In genomic region chr19:35748106-35749020, GRCh38 we compare ENCODE assay signal across 1 cellular context.
TF ChIP-seq lines count a peak whose summit lies in the region.

A gene with protein sequence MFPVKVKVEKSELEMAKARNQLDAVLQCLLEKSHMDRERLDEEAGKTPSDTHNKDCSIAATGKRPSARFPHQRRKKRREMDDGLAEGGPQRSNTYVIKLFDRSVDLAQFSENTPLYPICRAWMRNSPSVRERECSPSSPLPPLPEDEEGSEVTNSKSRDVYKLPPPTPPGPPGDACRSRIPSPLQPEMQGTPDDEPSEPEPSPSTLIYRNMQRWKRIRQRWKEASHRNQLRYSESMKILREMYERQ (plus strand): TSS chr19:35748576. CDS start chr19:35748725, 149 bp downstream.

TF ChIP-seq in HepG2, 621 proteins besides CTCF, POLR2A, EP300 and RAD21 (continued from another document and continues in another):
- TF ChIP-seq ZNF281 (CRISPR knock-in tag; IDR thresholded peaks at IDR 0.05; ENCODE audit: borderline replicate concordance), result no peak
- TF ChIP-seq ZNF503 (CRISPR knock-in tag; IDR thresholded peaks at IDR 0.05), result no peak; the same call in 1 of the 2 replicates
- 0 out of 2 replicates have a peak, but pooled peaks have one; percentile 19 for TF ChIP-seq ZNF580 (CRISPR knock-in tag; IDR thresholded peaks at IDR 0.05; ENCODE audit: borderline replicate concordance, low read depth)
- no peak for TF ChIP-seq ZNF629 (CRISPR knock-in tag; conservative IDR thresholded peaks at IDR 0.05)
- no peak for TF ChIP-seq SSRP1 (CRISPR knock-in tag; IDR thresholded peaks at IDR 0.05)
- TF ChIP-seq LBX2 (CRISPR knock-in tag; IDR thresholded peaks at IDR 0.05; ENCODE audit: borderline replicate concordance), result no peak; the same call in 1 of the 2 replicates
- peak; percentile 31; the same call in 1 of the 2 replicates for TF ChIP-seq TFDP1 (CRISPR knock-in tag; IDR thresholded peaks at IDR 0.05; ENCODE audit: borderline replicate concordance)
- peak; percentile 46 for TF ChIP-seq AGO2 (optimal IDR thresholded peaks at IDR 0.05; ENCODE audit: low read depth, low read length)
- TF ChIP-seq ELF3 (CRISPR knock-in tag; IDR thresholded peaks at IDR 0.05), result peak; percentile 68
- no peak for TF ChIP-seq KDM3A (CRISPR knock-in tag; IDR thresholded peaks at IDR 0.05; ENCODE audit: low read depth)
- peak; percentile 79 for TF ChIP-seq PHF20 (CRISPR knock-in tag; IDR thresholded peaks at IDR 0.05)
- TF ChIP-seq TBX2 (CRISPR knock-in tag; IDR thresholded peaks at IDR 0.05; ENCODE audit: borderline replicate concordance), result peak; percentile 61
- TF ChIP-seq GLI4 (CRISPR knock-in tag; IDR thresholded peaks at IDR 0.05; ENCODE audit: borderline replicate concordance), result no peak
- TF ChIP-seq, protein P1, sequence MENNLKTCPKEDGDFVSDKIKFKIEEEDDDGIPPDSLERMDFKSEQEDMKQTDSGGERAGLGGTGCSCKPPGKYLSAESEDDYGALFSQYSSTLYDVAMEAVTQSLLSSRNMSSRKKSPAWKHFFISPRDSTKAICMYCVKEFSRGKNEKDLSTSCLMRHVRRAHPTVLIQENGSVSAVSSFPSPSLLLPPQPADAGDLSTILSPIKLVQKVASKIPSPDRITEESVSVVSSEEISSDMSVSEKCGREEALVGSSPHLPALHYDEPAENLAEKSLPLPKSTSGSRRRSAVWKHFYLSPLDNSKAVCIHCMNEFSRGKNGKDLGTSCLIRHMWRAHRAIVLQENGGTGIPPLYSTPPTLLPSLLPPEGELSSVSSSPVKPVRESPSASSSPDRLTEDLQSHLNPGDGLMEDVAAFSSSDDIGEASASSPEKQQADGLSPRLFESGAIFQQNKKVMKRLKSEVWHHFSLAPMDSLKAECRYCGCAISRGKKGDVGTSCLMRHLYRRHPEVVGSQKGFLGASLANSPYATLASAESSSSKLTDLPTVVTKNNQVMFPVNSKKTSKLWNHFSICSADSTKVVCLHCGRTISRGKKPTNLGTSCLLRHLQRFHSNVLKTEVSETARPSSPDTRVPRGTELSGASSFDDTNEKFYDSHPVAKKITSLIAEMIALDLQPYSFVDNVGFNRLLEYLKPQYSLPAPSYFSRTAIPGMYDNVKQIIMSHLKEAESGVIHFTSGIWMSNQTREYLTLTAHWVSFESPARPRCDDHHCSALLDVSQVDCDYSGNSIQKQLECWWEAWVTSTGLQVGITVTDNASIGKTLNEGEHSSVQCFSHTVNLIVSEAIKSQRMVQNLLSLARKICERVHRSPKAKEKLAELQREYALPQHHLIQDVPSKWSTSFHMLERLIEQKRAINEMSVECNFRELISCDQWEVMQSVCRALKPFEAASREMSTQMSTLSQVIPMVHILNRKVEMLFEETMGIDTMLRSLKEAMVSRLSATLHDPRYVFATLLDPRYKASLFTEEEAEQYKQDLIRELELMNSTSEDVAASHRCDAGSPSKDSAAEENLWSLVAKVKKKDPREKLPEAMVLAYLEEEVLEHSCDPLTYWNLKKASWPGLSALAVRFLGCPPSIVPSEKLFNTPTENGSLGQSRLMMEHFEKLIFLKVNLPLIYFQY (CRISPR knock-in tag; IDR thresholded peaks at IDR 0.05; ENCODE audit: borderline replicate concordance), result peak; percentile 75
- TF ChIP-seq SMYD3 (CRISPR knock-in tag; IDR thresholded peaks at IDR 0.05), result 0 out of 2 replicates have a peak, but pooled peaks have one; percentile 71
- TF ChIP-seq NR3C1 (CRISPR knock-in tag; IDR thresholded peaks at IDR 0.05), result no peak
- no peak; the same call in 1 of the 2 replicates for TF ChIP-seq KLF11 (CRISPR knock-in tag; IDR thresholded peaks at IDR 0.05)
- no peak for TF ChIP-seq ZC3H13 (CRISPR knock-in tag; IDR thresholded peaks at IDR 0.05)
- no peak for TF ChIP-seq BCLAF1 (IDR thresholded peaks at IDR 0.05)
- TF ChIP-seq GRHL1 (CRISPR knock-in tag; conservative IDR thresholded peaks at IDR 0.05), result no peak
- no peak for TF ChIP-seq ZNF160 (CRISPR knock-in tag; IDR thresholded peaks at IDR 0.05)
- no peak for TF ChIP-seq ZC3H4 (CRISPR knock-in tag; IDR thresholded peaks at IDR 0.05; ENCODE audit: borderline replicate concordance)
- no peak for TF ChIP-seq ZNF670 (CRISPR knock-in tag; IDR thresholded peaks at IDR 0.05; ENCODE audit: borderline replicate concordance)
- no peak for TF ChIP-seq MED8 (CRISPR knock-in tag; IDR thresholded peaks at IDR 0.05; ENCODE audit: insufficient replicate concordance)
- TF ChIP-seq ZNF234 (CRISPR knock-in tag; conservative IDR thresholded peaks at IDR 0.05), result no peak
- TF ChIP-seq, protein P2, sequence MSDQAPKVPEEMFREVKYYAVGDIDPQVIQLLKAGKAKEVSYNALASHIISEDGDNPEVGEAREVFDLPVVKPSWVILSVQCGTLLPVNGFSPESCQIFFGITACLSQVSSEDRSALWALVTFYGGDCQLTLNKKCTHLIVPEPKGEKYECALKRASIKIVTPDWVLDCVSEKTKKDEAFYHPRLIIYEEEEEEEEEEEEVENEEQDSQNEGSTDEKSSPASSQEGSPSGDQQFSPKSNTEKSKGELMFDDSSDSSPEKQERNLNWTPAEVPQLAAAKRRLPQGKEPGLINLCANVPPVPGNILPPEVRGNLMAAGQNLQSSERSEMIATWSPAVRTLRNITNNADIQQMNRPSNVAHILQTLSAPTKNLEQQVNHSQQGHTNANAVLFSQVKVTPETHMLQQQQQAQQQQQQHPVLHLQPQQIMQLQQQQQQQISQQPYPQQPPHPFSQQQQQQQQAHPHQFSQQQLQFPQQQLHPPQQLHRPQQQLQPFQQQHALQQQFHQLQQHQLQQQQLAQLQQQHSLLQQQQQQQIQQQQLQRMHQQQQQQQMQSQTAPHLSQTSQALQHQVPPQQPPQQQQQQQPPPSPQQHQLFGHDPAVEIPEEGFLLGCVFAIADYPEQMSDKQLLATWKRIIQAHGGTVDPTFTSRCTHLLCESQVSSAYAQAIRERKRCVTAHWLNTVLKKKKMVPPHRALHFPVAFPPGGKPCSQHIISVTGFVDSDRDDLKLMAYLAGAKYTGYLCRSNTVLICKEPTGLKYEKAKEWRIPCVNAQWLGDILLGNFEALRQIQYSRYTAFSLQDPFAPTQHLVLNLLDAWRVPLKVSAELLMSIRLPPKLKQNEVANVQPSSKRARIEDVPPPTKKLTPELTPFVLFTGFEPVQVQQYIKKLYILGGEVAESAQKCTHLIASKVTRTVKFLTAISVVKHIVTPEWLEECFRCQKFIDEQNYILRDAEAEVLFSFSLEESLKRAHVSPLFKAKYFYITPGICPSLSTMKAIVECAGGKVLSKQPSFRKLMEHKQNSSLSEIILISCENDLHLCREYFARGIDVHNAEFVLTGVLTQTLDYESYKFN (CRISPR knock-in tag; conservative IDR thresholded peaks at IDR 0.05), result peak; percentile 50
- TF ChIP-seq YEATS2 (CRISPR knock-in tag; IDR thresholded peaks at IDR 0.05; ENCODE audit: borderline replicate concordance), result peak; percentile 96
- TF ChIP-seq ZNF761 (CRISPR knock-in tag; conservative IDR thresholded peaks at IDR 0.05), result 0 out of 2 replicates have a peak, but pooled peaks have one; percentile 58
- TF ChIP-seq CENPT (CRISPR knock-in tag; IDR thresholded peaks at IDR 0.05; ENCODE audit: low read depth), result no peak
- TF ChIP-seq TAF15 (IDR thresholded peaks at IDR 0.05; ENCODE audit: low read depth, low read length, poor library complexity, severe bottlenecking), result no peak
- no peak for TF ChIP-seq ZNF354B (CRISPR knock-in tag; IDR thresholded peaks at IDR 0.05)
- TF ChIP-seq ZBTB8A (CRISPR knock-in tag; IDR thresholded peaks at IDR 0.05; ENCODE audit: borderline replicate concordance, low read depth), result no peak
- no peak for TF ChIP-seq ATM (IDR thresholded peaks at IDR 0.05; ENCODE audit: borderline replicate concordance)
- TF ChIP-seq ZNF781 (CRISPR knock-in tag; IDR thresholded peaks at IDR 0.05; ENCODE audit: borderline replicate concordance, not compliant biosample characterization), result no peak
- TF ChIP-seq NFYB (CRISPR knock-in tag; IDR thresholded peaks at IDR 0.05), result peak; percentile 97
- peak; percentile 77 for TF ChIP-seq ZGPAT (CRISPR knock-in tag; IDR thresholded peaks at IDR 0.05)
- TF ChIP-seq FOXA3 (CRISPR knock-in tag; IDR thresholded peaks at IDR 0.05), result peak; percentile 41
- TF ChIP-seq YEATS4 (CRISPR knock-in tag; IDR thresholded peaks at IDR 0.05; ENCODE audit: borderline replicate concordance), result peak; percentile 68; the same call in 1 of the 2 replicates
